ENCODE assay signal across 27 cellular contexts in genomic region chr6:81708306-81708705, GRCh38.
A peak's percentile ranks its signal among the peaks of the same experiment; 100 is the strongest.
DNase-seq lines count a peak whose midpoint lies in the region; ATAC-seq lines count a peak whose summit lies in the region.
"Had no signal": no experiment of that assay in that cellular context is flagged by ENCODE, and none has a peak within 500 bp of the region (broad histone marks: within the 10 kb centered on the region; RNA-seq: fewer than 3 reads in every experiment).

No MANE protein-coding gene starts in this region.

- DNase-seq in ELF-1 (ENCODE audit: low read depth, low spot score) (peak; percentile 30), MV-4-11 (lab: John Stamatoyannopoulos, UW) (peak; percentile 35), astrocyte of the hippocampus (ENCODE audit: low read depth, low spot score) (peak; percentile 71), islet precursor cell (peak; percentile 62), hippocampal formation (lab: John Stamatoyannopoulos, UW) (no peak), NCI-H1436 treated with DMSO at 0.1 percent for 48 hours (lab: John Stamatoyannopoulos, UW) (no peak)
- no peak for DNase-seq in stimulated activated naive CD4-positive, alpha-beta T cell treated with Interleukin-2 at 50 U/mL for 16 hours (lab: John Stamatoyannopoulos, UW)
- DNase-seq: activated gamma-delta T cell treated with Interleukin-2 at 50 U/mL for 16 hours; C1 segment of cervical spinal cord; Caco-2; DND-41; effector memory CD4-positive, alpha-beta T cell; foreskin keratinocyte; kidney glomerular epithelial cell; mesenchymal stem cell; naive B cell; NCI-H1105; NCI-H2029 treated with DMSO at 0.1 percent for 48 hours; NCI-H226; NCI-H82; occipital lobe; SHP77; stimulated activated CD4-positive, alpha-beta T cell treated with anti-CD3 and anti-CD28 coated beads, Interleukin-12 subunit alpha, Interleukin-12 subunit beta, amount 100 ng/mL, for 4 hours; T-helper 1 cell; thyroid gland had no signal

- ATAC-seq in GM18520 (IDR thresholded peaks at IDR 0.05; ENCODE audit: unreplicated experiment): no peak
- ATAC-seq: esophagus mucosa, foreskin keratinocyte had no signal

Comparison
In these comparisons a context has a peak if more than half of its experiments do, and no peak if none do; other contexts are left out.
1. DNase-seq: peak in ELF-1 (single experiment), MV-4-11 (single experiment), astrocyte of the hippocampus (single experiment) and islet precursor cell (single experiment); none in hippocampal formation (0 of 2), NCI-H1436 treated with DMSO at 0.1 percent for 48 hours (single experiment) and stimulated activated naive CD4-positive, alpha-beta T cell treated with Interleukin-2 at 50 U/mL for 16 hours (single experiment).